Comparison of ENCODE assay signal across 1 cellular context in genomic region chr3:79297242-79297641, GRCh38.
TF ChIP-seq lines count a peak whose summit lies in the region.

No MANE protein-coding gene starts in this region.

TF ChIP-seq in H1, 55 proteins besides CTCF, POLR2A, EP300 and RAD21 (continued from another document):
- TF ChIP-seq, protein P1, sequence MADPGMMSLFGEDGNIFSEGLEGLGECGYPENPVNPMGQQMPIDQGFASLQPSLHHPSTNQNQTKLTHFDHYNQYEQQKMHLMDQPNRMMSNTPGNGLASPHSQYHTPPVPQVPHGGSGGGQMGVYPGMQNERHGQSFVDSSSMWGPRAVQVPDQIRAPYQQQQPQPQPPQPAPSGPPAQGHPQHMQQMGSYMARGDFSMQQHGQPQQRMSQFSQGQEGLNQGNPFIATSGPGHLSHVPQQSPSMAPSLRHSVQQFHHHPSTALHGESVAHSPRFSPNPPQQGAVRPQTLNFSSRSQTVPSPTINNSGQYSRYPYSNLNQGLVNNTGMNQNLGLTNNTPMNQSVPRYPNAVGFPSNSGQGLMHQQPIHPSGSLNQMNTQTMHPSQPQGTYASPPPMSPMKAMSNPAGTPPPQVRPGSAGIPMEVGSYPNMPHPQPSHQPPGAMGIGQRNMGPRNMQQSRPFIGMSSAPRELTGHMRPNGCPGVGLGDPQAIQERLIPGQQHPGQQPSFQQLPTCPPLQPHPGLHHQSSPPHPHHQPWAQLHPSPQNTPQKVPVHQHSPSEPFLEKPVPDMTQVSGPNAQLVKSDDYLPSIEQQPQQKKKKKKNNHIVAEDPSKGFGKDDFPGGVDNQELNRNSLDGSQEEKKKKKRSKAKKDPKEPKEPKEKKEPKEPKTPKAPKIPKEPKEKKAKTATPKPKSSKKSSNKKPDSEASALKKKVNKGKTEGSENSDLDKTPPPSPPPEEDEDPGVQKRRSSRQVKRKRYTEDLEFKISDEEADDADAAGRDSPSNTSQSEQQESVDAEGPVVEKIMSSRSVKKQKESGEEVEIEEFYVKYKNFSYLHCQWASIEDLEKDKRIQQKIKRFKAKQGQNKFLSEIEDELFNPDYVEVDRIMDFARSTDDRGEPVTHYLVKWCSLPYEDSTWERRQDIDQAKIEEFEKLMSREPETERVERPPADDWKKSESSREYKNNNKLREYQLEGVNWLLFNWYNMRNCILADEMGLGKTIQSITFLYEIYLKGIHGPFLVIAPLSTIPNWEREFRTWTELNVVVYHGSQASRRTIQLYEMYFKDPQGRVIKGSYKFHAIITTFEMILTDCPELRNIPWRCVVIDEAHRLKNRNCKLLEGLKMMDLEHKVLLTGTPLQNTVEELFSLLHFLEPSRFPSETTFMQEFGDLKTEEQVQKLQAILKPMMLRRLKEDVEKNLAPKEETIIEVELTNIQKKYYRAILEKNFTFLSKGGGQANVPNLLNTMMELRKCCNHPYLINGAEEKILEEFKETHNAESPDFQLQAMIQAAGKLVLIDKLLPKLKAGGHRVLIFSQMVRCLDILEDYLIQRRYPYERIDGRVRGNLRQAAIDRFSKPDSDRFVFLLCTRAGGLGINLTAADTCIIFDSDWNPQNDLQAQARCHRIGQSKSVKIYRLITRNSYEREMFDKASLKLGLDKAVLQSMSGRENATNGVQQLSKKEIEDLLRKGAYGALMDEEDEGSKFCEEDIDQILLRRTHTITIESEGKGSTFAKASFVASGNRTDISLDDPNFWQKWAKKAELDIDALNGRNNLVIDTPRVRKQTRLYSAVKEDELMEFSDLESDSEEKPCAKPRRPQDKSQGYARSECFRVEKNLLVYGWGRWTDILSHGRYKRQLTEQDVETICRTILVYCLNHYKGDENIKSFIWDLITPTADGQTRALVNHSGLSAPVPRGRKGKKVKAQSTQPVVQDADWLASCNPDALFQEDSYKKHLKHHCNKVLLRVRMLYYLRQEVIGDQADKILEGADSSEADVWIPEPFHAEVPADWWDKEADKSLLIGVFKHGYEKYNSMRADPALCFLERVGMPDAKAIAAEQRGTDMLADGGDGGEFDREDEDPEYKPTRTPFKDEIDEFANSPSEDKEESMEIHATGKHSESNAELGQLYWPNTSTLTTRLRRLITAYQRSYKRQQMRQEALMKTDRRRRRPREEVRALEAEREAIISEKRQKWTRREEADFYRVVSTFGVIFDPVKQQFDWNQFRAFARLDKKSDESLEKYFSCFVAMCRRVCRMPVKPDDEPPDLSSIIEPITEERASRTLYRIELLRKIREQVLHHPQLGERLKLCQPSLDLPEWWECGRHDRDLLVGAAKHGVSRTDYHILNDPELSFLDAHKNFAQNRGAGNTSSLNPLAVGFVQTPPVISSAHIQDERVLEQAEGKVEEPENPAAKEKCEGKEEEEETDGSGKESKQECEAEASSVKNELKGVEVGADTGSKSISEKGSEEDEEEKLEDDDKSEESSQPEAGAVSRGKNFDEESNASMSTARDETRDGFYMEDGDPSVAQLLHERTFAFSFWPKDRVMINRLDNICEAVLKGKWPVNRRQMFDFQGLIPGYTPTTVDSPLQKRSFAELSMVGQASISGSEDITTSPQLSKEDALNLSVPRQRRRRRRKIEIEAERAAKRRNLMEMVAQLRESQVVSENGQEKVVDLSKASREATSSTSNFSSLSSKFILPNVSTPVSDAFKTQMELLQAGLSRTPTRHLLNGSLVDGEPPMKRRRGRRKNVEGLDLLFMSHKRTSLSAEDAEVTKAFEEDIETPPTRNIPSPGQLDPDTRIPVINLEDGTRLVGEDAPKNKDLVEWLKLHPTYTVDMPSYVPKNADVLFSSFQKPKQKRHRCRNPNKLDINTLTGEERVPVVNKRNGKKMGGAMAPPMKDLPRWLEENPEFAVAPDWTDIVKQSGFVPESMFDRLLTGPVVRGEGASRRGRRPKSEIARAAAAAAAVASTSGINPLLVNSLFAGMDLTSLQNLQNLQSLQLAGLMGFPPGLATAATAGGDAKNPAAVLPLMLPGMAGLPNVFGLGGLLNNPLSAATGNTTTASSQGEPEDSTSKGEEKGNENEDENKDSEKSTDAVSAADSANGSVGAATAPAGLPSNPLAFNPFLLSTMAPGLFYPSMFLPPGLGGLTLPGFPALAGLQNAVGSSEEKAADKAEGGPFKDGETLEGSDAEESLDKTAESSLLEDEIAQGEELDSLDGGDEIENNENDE (IDR thresholded peaks at IDR 0.05; ENCODE audit: insufficient replicate concordance, low read length): no peak
